Comparison of ENCODE assay signal across 10 cellular contexts in the genomic region with DNA sequence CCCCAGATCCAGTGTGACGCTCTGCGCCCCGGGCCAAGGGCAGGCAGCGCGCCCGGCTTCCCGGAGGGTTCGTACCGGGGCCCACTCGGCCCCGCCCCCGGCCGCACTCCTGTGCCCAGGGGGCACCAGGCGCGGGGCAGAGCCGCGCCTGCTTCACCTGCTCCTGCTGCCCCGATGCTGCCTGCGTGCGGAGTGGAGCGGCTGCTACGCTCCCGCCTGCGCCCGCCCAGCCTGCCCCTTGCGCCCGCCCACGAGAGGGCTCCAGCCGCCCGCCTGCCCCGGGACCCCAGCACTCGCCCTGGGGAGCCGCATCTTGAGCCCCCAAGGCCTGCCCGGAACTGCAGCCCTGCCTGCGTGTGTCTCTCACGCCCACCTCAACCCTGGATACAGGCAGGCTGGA. TPM values are rescaled to one million over a fixed set of nuclear protein-coding genes. Genes with fewer than 3 reads are reported as not detected.
A peak's percentile ranks its signal among the peaks of the same experiment; 100 is the strongest.
DNase-seq lines count a peak whose midpoint lies in the region; ATAC-seq and TF ChIP-seq lines count a peak whose summit lies in the region.
"Not testable (repeated sequence)": the region's sequence is repeated elsewhere in the genome, so short reads cannot be mapped to it uniquely, and the experiment has no call there.
"Had no signal": no experiment of that assay in that cellular context is flagged by ENCODE, and none has a peak within 500 bp of the region (broad histone marks: within the 10 kb centered on the region; RNA-seq: fewer than 3 reads in every experiment).

A gene with protein sequence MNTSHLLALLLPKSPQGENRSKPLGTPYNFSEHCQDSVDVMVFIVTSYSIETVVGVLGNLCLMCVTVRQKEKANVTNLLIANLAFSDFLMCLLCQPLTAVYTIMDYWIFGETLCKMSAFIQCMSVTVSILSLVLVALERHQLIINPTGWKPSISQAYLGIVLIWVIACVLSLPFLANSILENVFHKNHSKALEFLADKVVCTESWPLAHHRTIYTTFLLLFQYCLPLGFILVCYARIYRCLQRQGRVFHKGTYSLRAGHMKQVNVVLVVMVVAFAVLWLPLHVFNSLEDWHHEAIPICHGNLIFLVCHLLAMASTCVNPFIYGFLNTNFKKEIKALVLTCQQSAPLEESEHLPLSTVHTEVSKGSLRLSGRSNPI (minus strand): TSS at position 194 of the 400 bp plus-strand sequence. CDS start 3,323 bp downstream, outside the sequence.

- H3K36me3 ChIP-seq in HUES6 (ENCODE audit: control insufficient read depth, insufficient read depth, low read length); body of pancreas (replicated peaks in 1 of 2; ENCODE audit: insufficient read depth in 1 of 2, low read depth in 2 of 2); iPS DF 6.9 (ENCODE audit: control insufficient read depth, insufficient read depth, low read length); lower lobe of right lung: not testable (repeated sequence)

- not testable (repeated sequence) for H3K27me3 Mint-ChIP-seq in osteocyte (ENCODE audit: unreplicated experiment); stimulated activated memory B cell treated with anti-CD40 and anti-IgM and Interleukin-4, amounts not matched to agents 10 μg/mL and 1 μg/mL and 100 μg/mL, for 72 hours

- H3K27ac ChIP-seq in HUES6 (ENCODE audit: low read depth, low read length); body of pancreas; iPS DF 6.9 (ENCODE audit: low read length); lower lobe of right lung: not testable (repeated sequence)

- 13% methylated on average over 2 of the region's 36 CpGs; no CpG with 5 or more reads in 1 of the 2 donors for WGBS in body of pancreas, 2 donors
- no CpG with 5 or more reads among the region's 36 CpGs for WGBS in iPS DF 6.9 (ENCODE audit: insufficient coverage, insufficient read length)

- not testable (repeated sequence) for H3K4me3 Mint-ChIP-seq in osteocyte (ENCODE audit: unreplicated experiment); stimulated activated memory B cell treated with anti-CD40 and anti-IgM and Interleukin-4, amounts not matched to agents 10 μg/mL and 1 μg/mL and 100 μg/mL, for 72 hours

- intact Hi-C loops in body of pancreas (cut with DNase I); Right ventricle myocardium superior (cut with DNase I); lower lobe of right lung (cut with DNase I): not testable (repeated sequence)

- not testable (repeated sequence) for H3K4me1 ChIP-seq in HUES6 (ENCODE audit: control insufficient read depth, insufficient read depth, low read length); body of pancreas; iPS DF 6.9 (ENCODE audit: control insufficient read depth, insufficient read depth, low read length); lower lobe of right lung

- not testable (repeated sequence) for H3K9me3 Mint-ChIP-seq in osteocyte (ENCODE audit: unreplicated experiment); stimulated activated memory B cell treated with anti-CD40 and anti-IgM and Interleukin-4, amounts not matched to agents 10 μg/mL and 1 μg/mL and 100 μg/mL, for 72 hours

- peak; percentile 33 for ATAC-seq in body of pancreas
- ATAC-seq in Right ventricle myocardium superior (ENCODE audit: poor library complexity): peak; percentile 28
- ATAC-seq in lower lobe of right lung: peak; percentile 20 to 34
- ATAC-seq in stimulated activated memory B cell treated with anti-CD40 and anti-IgM and Interleukin-4, amounts not matched to agents 10 μg/mL and 1 μg/mL and 100 μg/mL, for 72 hours: peak; percentile 21

- H3K4me3 ChIP-seq in HUES6 (ENCODE audit: low read depth, low read length) (peak within 1 kb of the TSS; percentile 31; the same call in 1 of the 2 replicates), iPS DF 6.9 (ENCODE audit: low read length) (peak within 1 kb of the TSS; percentile 19; the same call in 1 of the 2 replicates)
- H3K4me3 ChIP-seq in body of pancreas, lower lobe of right lung: not testable (repeated sequence)

- DNase-seq in body of pancreas; Right ventricle myocardium superior; iPS DF 6.9 (ENCODE audit: low read depth, low spot score); lower lobe of right lung: not testable (repeated sequence)
- peak; percentile 65 for DNase-seq in osteocyte (ENCODE audit: extremely low spot score, unreplicated experiment)

- not testable (repeated sequence) for TF ChIP-seq CTCF in body of pancreas (IDR thresholded peaks at IDR 0.05); lower lobe of right lung (IDR thresholded peaks at IDR 0.05); osteocyte (IDR thresholded peaks at IDR 0.05)

- not testable (repeated sequence) for H3K9ac ChIP-seq in HUES6 (ENCODE audit: low read length)

- H3K36me3 Mint-ChIP-seq in osteocyte (ENCODE audit: unreplicated experiment); stimulated activated memory B cell treated with anti-CD40 and anti-IgM and Interleukin-4, amounts not matched to agents 10 μg/mL and 1 μg/mL and 100 μg/mL, for 72 hours: not testable (repeated sequence)

- not testable (repeated sequence) for H3K27me3 ChIP-seq in HUES6 (ENCODE audit: control insufficient read depth, insufficient read depth, low read length); body of pancreas; iPS DF 6.9 (ENCODE audit: control insufficient read depth, insufficient read depth, low read length); lower lobe of right lung (ENCODE audit: low read depth)

- H3K9me3 ChIP-seq in HUES6 (ENCODE audit: control insufficient read depth, insufficient read depth, low read depth, low read length); body of pancreas; iPS DF 6.9 (ENCODE audit: control insufficient read depth, insufficient read depth, low read length); lower lobe of right lung: not testable (repeated sequence)

- not testable (repeated sequence) for TF ChIP-seq POLR2A in body of pancreas (IDR thresholded peaks at IDR 0.05)

- H3K4me1 Mint-ChIP-seq in osteocyte (ENCODE audit: unreplicated experiment); stimulated activated memory B cell treated with anti-CD40 and anti-IgM and Interleukin-4, amounts not matched to agents 10 μg/mL and 1 μg/mL and 100 μg/mL, for 72 hours: not testable (repeated sequence)

- H3K27ac Mint-ChIP-seq in osteocyte (ENCODE audit: unreplicated experiment); stimulated activated memory B cell treated with anti-CD40 and anti-IgM and Interleukin-4, amounts not matched to agents 10 μg/mL and 1 μg/mL and 100 μg/mL, for 72 hours: not testable (repeated sequence)

RNA-seq across cellular contexts. Expression of the gene that starts here (rescaled TPM):
- total RNA-seq in body of pancreas: not detected
- not detected for total RNA-seq in Right ventricle myocardium superior
- total RNA-seq in lower lobe of right lung: 1.1 TPM
- total RNA-seq in osteocyte: not detected in 2 replicates
- total RNA-seq: CD8-positive, alpha-beta T cell; GM23248; H7 had no signal

Comparison
In these comparisons a context has a peak if more than half of its experiments do, and no peak if none do; other contexts are left out.
1. Peak in ATAC-seq in body of pancreas; RNA of the gene not detected or under 1 TPM.
2. Peak in ATAC-seq in Right ventricle myocardium superior; RNA of the gene not detected or under 1 TPM.
3. Peak in DNase-seq in osteocyte; RNA of the gene not detected or under 1 TPM.